ENCODE assay signal across 10 cellular contexts in the genomic region with DNA sequence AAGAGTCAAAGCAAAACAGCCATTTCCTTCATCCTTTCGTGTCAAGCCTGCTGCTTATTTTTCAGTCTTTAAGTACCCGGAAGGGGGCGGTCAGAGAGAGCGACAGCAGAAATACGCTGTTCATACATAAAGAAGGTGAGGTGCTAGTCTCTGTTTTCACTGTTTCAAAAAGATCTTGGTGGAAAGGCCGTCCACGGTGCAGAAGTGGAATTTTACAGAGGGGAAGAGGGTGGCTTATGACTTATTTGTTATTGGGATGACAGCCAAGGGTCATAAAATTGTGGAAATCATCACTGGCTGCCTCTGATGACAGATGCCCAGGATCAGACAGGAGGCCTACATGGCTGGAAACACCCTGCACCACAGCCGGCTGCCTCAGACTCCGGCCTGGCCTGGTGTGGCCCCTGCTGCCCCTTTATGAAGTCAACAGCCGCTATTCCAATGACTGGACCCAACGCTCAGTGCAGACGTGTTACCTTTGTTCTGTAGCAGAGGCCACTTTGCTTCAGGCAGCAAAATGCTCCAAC. TPM values are rescaled to one million over a fixed set of nuclear protein-coding genes. Genes with fewer than 3 reads are reported as not detected.
A peak's percentile ranks its signal among the peaks of the same experiment; 100 is the strongest.
DNase-seq lines count a peak whose midpoint lies in the region; ATAC-seq and TF ChIP-seq lines count a peak whose summit lies in the region.
"Had no signal": no experiment of that assay in that cellular context is flagged by ENCODE, and none has a peak within 500 bp of the region (broad histone marks: within the 10 kb centered on the region; RNA-seq: fewer than 3 reads in every experiment).

No MANE protein-coding gene starts in this region.

- peaks cover 13% of the 10 kb centered on the region for H3K4me1 Mint-ChIP-seq in activated T-cell treated with anti-CD3 and anti-CD28 coated beads, Interleukin-2, amount 50 U/mL, for 4 hours (ENCODE audit: low read depth)

- peaks cover 13% of the 10 kb centered on the region for H3K36me3 Mint-ChIP-seq in activated T-cell treated with anti-CD3 and anti-CD28 coated beads, Interleukin-2, amount 50 U/mL, for 4 hours (ENCODE audit: insufficient read depth)

- H3K4me1 ChIP-seq in left ventricle myocardium inferior: peaks cover 67% of the 10 kb centered on the region
- H3K4me1 ChIP-seq: BE2C had no signal

- H3K27me3 Mint-ChIP-seq in activated T-cell treated with anti-CD3 and anti-CD28 coated beads, Interleukin-2, amount 50 U/mL, for 4 hours (ENCODE audit: low read depth): no peaks in the 10 kb centered on the region

- peaks cover 12% of the 10 kb centered on the region for H3K36me3 ChIP-seq in left ventricle myocardium inferior

- peak overlapping the region; percentile 10 for H3K4me3 ChIP-seq in left ventricle myocardium inferior

- intact Hi-C loops in left ventricle myocardium inferior (cut with micrococcal nuclease): no loop called here

- no peaks in the 10 kb centered on the region for H3K9me3 Mint-ChIP-seq in activated T-cell treated with anti-CD3 and anti-CD28 coated beads, Interleukin-2, amount 50 U/mL, for 4 hours

- H3K27ac ChIP-seq in left ventricle myocardium inferior (replicated peaks) (peak overlapping the region; percentile 66), temporal lobe (ENCODE audit: low read depth, low read length) (peak overlapping the region; percentile 28)

- no peak for DNase-seq in activated T-cell treated with anti-CD3 and anti-CD28 coated beads, Interleukin-2, amount 50 U/mL, for 4 hours
- DNase-seq in activated T-cell treated with anti-CD3 and anti-CD28 coated beads, Interleukin-2, amount 50 U/mL, for 48 hours: no peak
- peak; percentile 40 for DNase-seq in NOMO-1 treated with dmso at 0.1 percent for 144 hours (lab: John Stamatoyannopoulos, UW; ENCODE audit: unreplicated experiment)
- DNase-seq in left ventricle myocardium inferior: no peak
- DNase-seq in SKM-1 treated with dmso at 0.1 percent for 144 hours (lab: John Stamatoyannopoulos, UW; ENCODE audit: unreplicated experiment): no peak
- DNase-seq in RPMI8226: no peak
- DNase-seq in cortex of kidney (lab: John Stamatoyannopoulos, UW): no peak
- DNase-seq: BE2C, NCI-H510A treated with DMSO at 0.1 percent for 48 hours had no signal

- no peaks in the 10 kb centered on the region for H3K9me3 ChIP-seq in left ventricle myocardium inferior (replicated peaks)
- H3K9me3 ChIP-seq: BE2C had no signal

- TF ChIP-seq CTCF in left ventricle myocardium inferior (IDR thresholded peaks at IDR 0.05; ENCODE audit: borderline replicate concordance): no peak

- no peak overlapping the region for H3K4me3 Mint-ChIP-seq in activated T-cell treated with anti-CD3 and anti-CD28 coated beads, Interleukin-2, amount 50 U/mL, for 4 hours

- no peaks in the 10 kb centered on the region for H3K27me3 ChIP-seq in left ventricle myocardium inferior (ENCODE audit: low read depth)
- H3K27me3 ChIP-seq: BE2C had no signal

- ATAC-seq in activated T-cell treated with anti-CD3 and anti-CD28 coated beads, Interleukin-2, amount 50 U/mL, for 4 hours: peak; percentile 27 to 50

RNA-seq across cellular contexts. Expression of a gene that starts 57.0 kb away (rescaled TPM):
- 10 to 100 TPM; 20.3 to 26.8 (median 26.1) TPM for total RNA-seq in activated T-cell treated with anti-CD3 and anti-CD28 coated beads, Interleukin-2, amount 50 U/mL, for 4 hours
- total RNA-seq in left ventricle myocardium inferior (127 TPM), temporal lobe (20.4 TPM)
